Comparison of ENCODE assay signal across 8 cellular contexts in the genomic region with DNA sequence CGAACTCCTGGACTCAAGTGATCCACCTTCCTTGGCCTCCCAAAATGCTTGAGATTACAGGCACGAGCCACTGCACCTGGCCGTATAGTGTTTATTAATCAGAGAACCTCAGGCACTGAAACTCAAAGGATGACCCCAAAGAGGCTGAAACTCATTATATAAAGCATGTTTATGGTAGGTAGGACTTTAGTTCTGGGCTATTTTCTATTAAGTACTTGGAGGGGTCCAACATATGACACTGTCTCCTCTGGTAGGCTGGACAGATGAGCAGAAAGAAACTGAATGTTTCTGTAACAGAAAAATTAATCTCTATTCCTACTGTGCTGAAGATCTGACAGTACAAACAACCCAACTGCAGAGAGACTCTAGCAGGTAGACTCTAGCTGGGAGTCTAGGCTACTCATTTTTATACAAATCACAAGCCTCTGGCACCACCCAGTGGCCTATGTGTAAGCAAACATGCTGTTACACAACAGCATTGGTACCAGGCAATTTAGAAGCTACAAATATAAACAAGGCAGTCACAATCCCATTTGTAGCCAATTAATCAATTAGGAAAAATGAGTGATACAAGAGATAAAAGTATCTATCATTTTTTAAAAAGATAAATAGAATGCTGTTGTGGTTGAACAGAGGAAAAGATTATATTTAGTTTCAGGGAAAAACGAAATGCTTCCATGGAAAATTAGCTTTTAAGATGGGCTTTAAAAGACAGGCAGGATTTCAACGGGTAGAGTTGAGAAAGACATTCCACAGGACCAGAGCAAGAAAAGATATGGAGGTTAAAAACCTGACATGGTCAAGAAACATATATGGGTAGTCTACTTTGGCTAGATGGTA. TPM values are rescaled to one million over a fixed set of nuclear protein-coding genes. Genes with fewer than 3 reads are reported as not detected.
A peak's percentile ranks its signal among the peaks of the same experiment; 100 is the strongest.
DNase-seq lines count a peak whose midpoint lies in the region; ATAC-seq and TF ChIP-seq lines count a peak whose summit lies in the region.

No MANE protein-coding gene starts in this region.

- H3K4me3 Mint-ChIP-seq in activated CD8-positive, alpha-beta T cell treated with anti-CD3 and anti-CD28 coated beads for 36 hours: no peak overlapping the region
- H3K4me3 Mint-ChIP-seq in endothelial cell (ENCODE audit: unreplicated experiment): no peak overlapping the region
- H3K4me3 Mint-ChIP-seq in stimulated activated naive CD8-positive, alpha-beta T cell treated with anti-CD3 and anti-CD28 coated beads, Interleukin-15, amount 100 ng/mL, for 72 hours: no peak overlapping the region

- DNase-seq in activated CD4-positive, CD25-positive, alpha-beta regulatory T cell (lab: John Stamatoyannopoulos, UW): peak in 3 of 4 experiments; percentile 19 to 45 (median 29)
- DNase-seq in activated CD4-positive, CD25-positive, alpha-beta regulatory T cell treated with anti-CD3 and anti-CD28 coated beads, Interleukin-2, amount 50 U/mL, for 72 hours: no peak
- peak; percentile 17 for DNase-seq in NCI-H748 treated with DMSO at 0.1 percent for 48 hours (lab: John Stamatoyannopoulos, UW)
- DNase-seq in activated CD8-positive, alpha-beta T cell treated with anti-CD3 and anti-CD28 coated beads for 36 hours: peak; percentile 69
- peak; percentile 51 for DNase-seq in endothelial cell (ENCODE audit: low spot score)
- DNase-seq in middle frontal gyrus (ENCODE audit: extremely low spot score, low spot score): peak; percentile 71
- peak; percentile 22 to 46 for DNase-seq in stimulated activated naive CD8-positive, alpha-beta T cell treated with anti-CD3 and anti-CD28 coated beads, Interleukin-15, amount 100 ng/mL, for 72 hours

- CTCF ChIA-PET in activated CD8-positive, alpha-beta T cell treated with anti-CD3 and anti-CD28 coated beads for 36 hours (lab: Charles Lee): interaction anchor here (0.6 to 5.2 kb wide), 51 partner anchors 9 to 388 kb away, joined by 3 to 53 read pairs (median 6); a partner anchor contains a TSS

- H3K9me3 Mint-ChIP-seq in activated CD8-positive, alpha-beta T cell treated with anti-CD3 and anti-CD28 coated beads for 36 hours: no peaks in the 10 kb centered on the region
- no peaks in the 10 kb centered on the region for H3K9me3 Mint-ChIP-seq in endothelial cell (ENCODE audit: unreplicated experiment)
- no peaks in the 10 kb centered on the region for H3K9me3 Mint-ChIP-seq in stimulated activated naive CD8-positive, alpha-beta T cell treated with anti-CD3 and anti-CD28 coated beads, Interleukin-15, amount 100 ng/mL, for 72 hours

- ATAC-seq in HG03442 (IDR thresholded peaks at IDR 0.05; ENCODE audit: unreplicated experiment): peak; percentile 85
- ATAC-seq in activated CD8-positive, alpha-beta T cell treated with anti-CD3 and anti-CD28 coated beads for 36 hours: peak; percentile 97
- ATAC-seq in stimulated activated naive CD8-positive, alpha-beta T cell treated with anti-CD3 and anti-CD28 coated beads, Interleukin-15, amount 100 ng/mL, for 72 hours: peak; percentile 94

- H3K27me3 Mint-ChIP-seq in activated CD8-positive, alpha-beta T cell treated with anti-CD3 and anti-CD28 coated beads for 36 hours: no peaks in the 10 kb centered on the region
- H3K27me3 Mint-ChIP-seq in endothelial cell (ENCODE audit: unreplicated experiment): no peaks in the 10 kb centered on the region
- H3K27me3 Mint-ChIP-seq in stimulated activated naive CD8-positive, alpha-beta T cell treated with anti-CD3 and anti-CD28 coated beads, Interleukin-15, amount 100 ng/mL, for 72 hours: no peaks in the 10 kb centered on the region

- intact Hi-C loops in activated CD8-positive, alpha-beta T cell treated with anti-CD3 and anti-CD28 coated beads for 36 hours (cut with micrococcal nuclease): loop anchor here (2.0 to 10.0 kb wide), 2 partner anchors 59 to 147 kb away; no protein-coding TSS in a partner anchor

- H3K4me1 Mint-ChIP-seq in activated CD8-positive, alpha-beta T cell treated with anti-CD3 and anti-CD28 coated beads for 36 hours (ENCODE audit: low read depth): peaks cover 16% of the 10 kb centered on the region
- H3K4me1 Mint-ChIP-seq in endothelial cell (ENCODE audit: unreplicated experiment): no peaks in the 10 kb centered on the region
- H3K4me1 Mint-ChIP-seq in stimulated activated naive CD8-positive, alpha-beta T cell treated with anti-CD3 and anti-CD28 coated beads, Interleukin-15, amount 100 ng/mL, for 72 hours: peaks cover 20% of the 10 kb centered on the region

- H3K36me3 Mint-ChIP-seq in activated CD8-positive, alpha-beta T cell treated with anti-CD3 and anti-CD28 coated beads for 36 hours (ENCODE audit: low read depth): peaks cover 12% of the 10 kb centered on the region
- no peaks in the 10 kb centered on the region for H3K36me3 Mint-ChIP-seq in endothelial cell (ENCODE audit: low read depth, unreplicated experiment)

- peak overlapping the region; percentile 14 for H3K27ac Mint-ChIP-seq in activated CD8-positive, alpha-beta T cell treated with anti-CD3 and anti-CD28 coated beads for 36 hours
- peak overlapping the region; percentile 2 for H3K27ac Mint-ChIP-seq in endothelial cell (ENCODE audit: unreplicated experiment)
- peak overlapping the region in 1 of 2 donors; percentile 34 for H3K27ac Mint-ChIP-seq in stimulated activated naive CD8-positive, alpha-beta T cell treated with anti-CD3 and anti-CD28 coated beads, Interleukin-15, amount 100 ng/mL, for 72 hours

- POLR2A ChIA-PET in activated CD8-positive, alpha-beta T cell treated with anti-CD3 and anti-CD28 coated beads for 36 hours (lab: Charles Lee): interaction anchor here (0.6 to 1.9 kb wide), 10 partner anchors 9 to 154 kb away, joined by 3 to 7 read pairs (median 4); a partner anchor contains a TSS

- TF ChIP-seq CTCF in activated CD8-positive, alpha-beta T cell treated with anti-CD3 and anti-CD28 coated beads for 36 hours (IDR thresholded peaks at IDR 0.05): peak; percentile 69
- peak; percentile 31 for TF ChIP-seq CTCF in endothelial cell (IDR thresholded peaks at IDR 0.05; ENCODE audit: unreplicated experiment)

RNA-seq across cellular contexts. Expression of a gene that starts 10.4 kb away (rescaled TPM):
- total RNA-seq in activated CD8-positive, alpha-beta T cell treated with anti-CD3 and anti-CD28 coated beads for 36 hours: 100 to 1,000 TPM; 116 TPM
- total RNA-seq in endothelial cell (ENCODE audit: unreplicated experiment): 134 TPM

RNA-seq across cellular contexts. Expression of a gene that starts 33.0 kb away (rescaled TPM):
- total RNA-seq in activated CD8-positive, alpha-beta T cell treated with anti-CD3 and anti-CD28 coated beads for 36 hours: 10 to 100 TPM; 52.9 to 56.9 TPM
- 61.7 TPM for total RNA-seq in endothelial cell (ENCODE audit: unreplicated experiment)

RNA-seq across cellular contexts. Expression of a gene that starts 46.7 kb away (rescaled TPM):
- 10 to 100 TPM; 31.8 to 34.1 TPM for total RNA-seq in activated CD8-positive, alpha-beta T cell treated with anti-CD3 and anti-CD28 coated beads for 36 hours
- total RNA-seq in endothelial cell (ENCODE audit: unreplicated experiment): 593 TPM

Comparison
In these comparisons a context has a peak if more than half of its experiments do, and no peak if none do; other contexts are left out.
1. RNA of a gene that starts 46.7 kb away (total RNA-seq): 593 TPM in endothelial cell (single experiment); 31.8 to 34.1 TPM in activated CD8-positive, alpha-beta T cell treated with anti-CD3 and anti-CD28 coated beads for 36 hours; every median in the first group is over 10 times any median in the second.
2. Peak in every context shown above with its lines, with median percentiles within 50 percentile points of each other: ATAC-seq.